In genomic region chr15:63157066-63157890, GRCh38 we compare ENCODE assay signal across 1 cellular context.
TF ChIP-seq lines count a peak whose summit lies in the region.

TSS of gene RPS27L (minus strand) at chr15:63157477. CDS start at chr15:63157405, 72 bp downstream.

TF ChIP-seq in K562, 482 proteins besides CTCF, POLR2A, EP300 and RAD21 (continued from another document and continues in another):
- TF ChIP-seq CLOCK (CRISPR knock-in tag; IDR thresholded peaks at IDR 0.05; ENCODE audit: borderline replicate concordance) (no peak), CHD1 (IDR thresholded peaks at IDR 0.05; ENCODE audit: low read length) (peak; percentile 85), ZNF436 (CRISPR knock-in tag; IDR thresholded peaks at IDR 0.05) (no peak), MAZ (CRISPR knock-in tag; conservative IDR thresholded peaks at IDR 0.05 in 1 of 2, IDR thresholded peaks at IDR 0.05 in 1 of 2) (peak; percentile 58 to 89; a peak in 3 of 4 replicates), SPI1 (IDR thresholded peaks at IDR 0.05; ENCODE audit: borderline replicate concordance, low read depth, low read length) (no peak), CCAR2 (IDR thresholded peaks at IDR 0.05; ENCODE audit: low read depth, low read length) (no peak), KLF1 (tag; IDR thresholded peaks at IDR 0.05) (0 out of 2 replicates have a peak, but pooled peaks have one; percentile 13), CEBPG (CRISPR knock-in tag; IDR thresholded peaks at IDR 0.05) (no peak), CEBPG (tag; conservative IDR thresholded peaks at IDR 0.05 in 1 of 2, IDR thresholded peaks at IDR 0.05 in 1 of 2) (no peak; a peak in 1 of 4 replicates), THAP7 (CRISPR knock-in tag; IDR thresholded peaks at IDR 0.05) (no peak), ZNF740 (CRISPR knock-in tag; IDR thresholded peaks at IDR 0.05) (no peak), ZNF740 (tag; IDR thresholded peaks at IDR 0.05) (no peak), CCNT2 (IDR thresholded peaks at IDR 0.05; ENCODE audit: borderline replicate concordance, extremely low read depth, insufficient read length, low read depth, low read length) (peak; percentile 64), ETS1 (conservative IDR thresholded peaks at IDR 0.05; ENCODE audit: control insufficient read depth, low read depth, low read length) (peak; percentile 64), ZBTB12 (CRISPR knock-in tag; IDR thresholded peaks at IDR 0.05) (no peak; the same call in 1 of the 2 replicates), MIER1 (IDR thresholded peaks at IDR 0.05; ENCODE audit: low read depth) (no peak), ATF4 (CRISPR knock-in tag; IDR thresholded peaks at IDR 0.05) (no peak), KDM4B (IDR thresholded peaks at IDR 0.05; ENCODE audit: borderline replicate concordance in 2 of 2, low read depth in 1 of 2) (0 out of 4 replicates have a peak, but pooled peaks of 1 of the 2 experiments have one; percentile 39), ZNF561 (CRISPR knock-in tag; conservative IDR thresholded peaks at IDR 0.05) (no peak), ZNF165 (CRISPR knock-in tag; IDR thresholded peaks at IDR 0.05; ENCODE audit: borderline replicate concordance) (no peak), HMGN3 (IDR thresholded peaks at IDR 0.05; ENCODE audit: borderline replicate concordance, extremely low read depth, insufficient read length, low read depth, low read length) (peak; percentile 75), ESRRA (IDR thresholded peaks at IDR 0.05; ENCODE audit: borderline replicate concordance, low read depth) (peak; percentile 44; the same call in 1 of the 2 replicates), SNIP1 (IDR thresholded peaks at IDR 0.05; ENCODE audit: low read depth) (peak; percentile 83; the same call in 1 of the 2 replicates), PREB (CRISPR knock-in tag; IDR thresholded peaks at IDR 0.05) (0 out of 2 replicates have a peak, but pooled peaks have one; percentile 55), FOXM1 (IDR thresholded peaks at IDR 0.05; ENCODE audit: low read depth) (no peak), FOXM1 (CRISPR knock-in tag; IDR thresholded peaks at IDR 0.05; ENCODE audit: low read depth) (0 out of 2 replicates have a peak, but pooled peaks have one; percentile 73), MLX (CRISPR knock-in tag; conservative IDR thresholded peaks at IDR 0.05) (no peak), CXXC5 (CRISPR knock-in tag; IDR thresholded peaks at IDR 0.05) (peak; percentile 65), CREBBP (IDR thresholded peaks at IDR 0.05; ENCODE audit: low read depth, low read length) (no peak), THRA (IDR thresholded peaks at IDR 0.05) (no peak), HDGF (IDR thresholded peaks at IDR 0.05) (no peak), ZNF668 (CRISPR knock-in tag; IDR thresholded peaks at IDR 0.05) (no peak), ZNF3 (CRISPR knock-in tag; IDR thresholded peaks at IDR 0.05) (no peak), TRIM28 (IDR thresholded peaks at IDR 0.05) (no peak), BACH1 (tag; IDR thresholded peaks at IDR 0.05) (no peak), EGR1 (conservative IDR thresholded peaks at IDR 0.05) (peak; percentile 76), PYGO2 (tag; IDR thresholded peaks at IDR 0.05) (no peak), ZBTB17 (CRISPR knock-in tag; IDR thresholded peaks at IDR 0.05) (peak; percentile 80; the same call in 1 of the 2 replicates), ZNF324 (CRISPR knock-in tag; IDR thresholded peaks at IDR 0.05) (no peak), NR4A1 (CRISPR knock-in tag; IDR thresholded peaks at IDR 0.05) (no peak), NR4A1 (tag; IDR thresholded peaks at IDR 0.05) (0 out of 2 replicates have a peak, but pooled peaks have one; percentile 31), KAT2B (IDR thresholded peaks at IDR 0.05; ENCODE audit: low read depth, low read length) (no peak), ZNF589 (CRISPR knock-in tag; IDR thresholded peaks at IDR 0.05; ENCODE audit: low read depth) (no peak; the same call in 1 of the 2 replicates), THAP12 (CRISPR knock-in tag; IDR thresholded peaks at IDR 0.05) (peak; percentile 49; the same call in 1 of the 2 replicates), ZNF134 (CRISPR knock-in tag; conservative IDR thresholded peaks at IDR 0.05) (no peak), TCF7 (IDR thresholded peaks at IDR 0.05; ENCODE audit: borderline replicate concordance) (no peak), NBN (IDR thresholded peaks at IDR 0.05; ENCODE audit: low read depth) (peak; percentile 95), TSHZ1 (CRISPR knock-in tag; IDR thresholded peaks at IDR 0.05) (no peak), GABPB2 (CRISPR knock-in tag; conservative IDR thresholded peaks at IDR 0.05) (no peak), ZNF830 (CRISPR knock-in tag; IDR thresholded peaks at IDR 0.05) (no peak), ZNF785 (CRISPR knock-in tag; IDR thresholded peaks at IDR 0.05) (no peak), MAFF (IDR thresholded peaks at IDR 0.05; ENCODE audit: low read length) (no peak), NRF1 (conservative IDR thresholded peaks at IDR 0.05 in 1 of 2, IDR thresholded peaks at IDR 0.05 in 1 of 2) (peak; percentile 80 to 83)
